In the genomic region with DNA sequence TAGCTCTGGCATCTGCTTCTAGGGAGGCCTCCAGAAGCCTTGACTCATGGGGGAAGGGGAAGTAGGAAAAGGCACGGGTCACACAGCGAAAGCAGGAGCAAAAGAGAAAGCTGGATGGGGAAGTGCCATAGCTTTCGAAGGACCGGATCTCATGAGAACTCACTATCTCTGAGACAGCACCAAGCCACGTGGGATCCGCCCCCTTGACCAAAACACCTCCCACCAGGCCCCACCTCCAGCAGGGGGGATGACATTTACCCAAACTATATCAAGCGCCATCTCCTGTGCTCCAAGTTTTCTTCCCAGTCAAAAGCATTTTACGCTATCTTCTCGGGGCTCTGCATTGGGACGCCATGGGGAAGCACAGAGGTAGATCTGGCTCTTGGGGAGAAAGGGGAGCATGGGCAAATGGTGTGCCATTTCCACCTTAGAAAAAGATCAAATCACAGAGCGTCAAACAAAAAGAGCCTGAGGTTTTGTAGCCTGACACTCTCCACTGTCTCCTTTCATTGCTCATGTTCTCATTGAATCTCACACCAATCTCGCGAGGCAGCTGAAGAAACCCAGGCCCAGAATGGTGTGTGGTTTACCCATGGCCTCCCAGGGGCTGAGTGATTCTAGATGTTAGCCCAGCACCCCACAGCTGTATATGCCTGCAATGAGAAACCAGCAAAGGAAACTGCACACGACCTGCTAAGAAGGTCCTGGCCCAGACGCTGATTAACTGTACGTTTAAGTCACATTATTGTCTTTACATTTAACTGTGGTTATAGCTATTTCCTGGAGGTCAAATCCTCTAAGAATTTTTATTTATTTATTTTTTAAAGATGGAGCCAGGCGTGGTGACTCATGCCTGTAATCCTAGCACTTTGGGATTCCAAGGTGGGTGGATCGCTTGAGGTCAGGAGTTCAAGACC, we compare ENCODE assay signal across 1 cellular context.
TF ChIP-seq lines count a peak whose summit lies in the region.

No MANE protein-coding gene starts in this region.

TF ChIP-seq in endothelial cell of umbilical vein, 7 proteins besides CTCF, POLR2A, EP300 and RAD21 (continued from another document):
- no peak for TF ChIP-seq JUN (IDR thresholded peaks at IDR 0.05; ENCODE audit: borderline replicate concordance, insufficient read depth, insufficient read length, low read depth)
